ENCODE assay signal across 8 cellular contexts in genomic region chr10:97737770-97738265, GRCh38. TPM values are rescaled to one million over a fixed set of nuclear protein-coding genes. Genes with fewer than 3 reads are reported as not detected.
DNase-seq lines count a peak whose midpoint lies in the region; ATAC-seq and TF ChIP-seq lines count a peak whose summit lies in the region.

No MANE protein-coding gene starts in this region.

- ATAC-seq in GM18861 (IDR thresholded peaks at IDR 0.05; ENCODE audit: unreplicated experiment) (peak; percentile 12), HG03045 (IDR thresholded peaks at IDR 0.05; ENCODE audit: unreplicated experiment) (peak; percentile 14), HG02884 (IDR thresholded peaks at IDR 0.05; ENCODE audit: unreplicated experiment) (no peak), GM18858 (IDR thresholded peaks at IDR 0.05; ENCODE audit: unreplicated experiment) (no peak), HG02840 (IDR thresholded peaks at IDR 0.05; ENCODE audit: low FRiP score, unreplicated experiment) (no peak)

- peaks cover 33% of the 10 kb centered on the region for H3K4me1 ChIP-seq in mononuclear cell (ENCODE audit: insufficient read depth, low read length)

- no peaks in the 10 kb centered on the region for H3K9me3 ChIP-seq in mononuclear cell (ENCODE audit: low read depth, low read length)

- no peak for DNase-seq in astrocyte of the cerebellum (ENCODE audit: low read depth)
- no peak for DNase-seq in NCI-H146 (lab: John Stamatoyannopoulos, UW)

- H3K4me3 ChIP-seq in astrocyte of the cerebellum (ENCODE audit: low read depth, low read length), result peak overlapping the region; percentile 98
- H3K4me3 ChIP-seq in mononuclear cell (ENCODE audit: low read length), result peak overlapping the region; percentile 97

- no peak for TF ChIP-seq CTCF in astrocyte of the cerebellum (IDR thresholded peaks at IDR 0.05; ENCODE audit: low read depth, low read length, missing control alignments)

- H3K27me3 ChIP-seq in mononuclear cell (ENCODE audit: insufficient read depth, low read length), result no peaks in the 10 kb centered on the region

- in situ Hi-C loops in astrocyte of the cerebellum (cut with HindIII; ENCODE audit: low sequenced_read_pairs), result no loop called here

RNA-seq across cellular contexts. Expression of gene ZFYVE27, which starts 0.9 kb away (rescaled TPM):
- total RNA-seq in mononuclear cell, result 33.2 TPM

RNA-seq across cellular contexts. Expression of gene MARVELD1, which starts 24.3 kb away (rescaled TPM):
- 5.5 TPM for total RNA-seq in mononuclear cell

RNA-seq across cellular contexts. Expression of gene SFRP5, which starts 34.0 kb away (rescaled TPM):
- 0.52 TPM for total RNA-seq in mononuclear cell

RNA-seq across cellular contexts. Expression of gene AVPI1, which starts 50.8 kb away (rescaled TPM):
- total RNA-seq in mononuclear cell, result 7.8 TPM

Comparison
In these comparisons a context has a peak if more than half of its experiments do, and no peak if none do; other contexts are left out.
1. ATAC-seq: peak in GM18861 (single experiment) and HG03045 (single experiment); none in HG02884 (single experiment), GM18858 (single experiment) and HG02840 (single experiment).